ENCODE assay signal across 30 cellular contexts in the genomic region with DNA sequence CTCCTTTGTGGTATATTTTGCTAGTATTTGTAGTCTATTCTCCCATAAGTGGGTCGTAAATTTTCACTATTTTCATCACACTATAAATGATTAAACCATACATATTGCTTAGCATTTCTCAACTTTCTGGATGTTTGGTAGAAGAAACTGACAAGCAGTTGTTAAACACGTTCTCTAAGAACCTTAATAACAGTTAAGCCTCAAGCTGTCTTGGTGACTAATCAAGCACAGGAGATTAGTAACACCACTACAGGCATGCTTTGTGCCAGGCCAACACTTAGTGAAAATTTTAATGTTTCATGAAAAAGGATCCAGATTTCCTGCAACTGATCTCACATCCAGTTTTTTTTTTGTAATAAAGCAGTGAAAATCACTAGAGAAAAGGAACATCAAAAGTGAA.
DNase-seq lines count a peak whose midpoint lies in the region; ATAC-seq, FAIRE-seq and TF ChIP-seq lines count a peak whose summit lies in the region.
"Had no signal": no experiment of that assay in that cellular context is flagged by ENCODE, and none has a peak within 500 bp of the region (broad histone marks: within the 10 kb centered on the region; RNA-seq: fewer than 3 reads in every experiment).

No MANE protein-coding gene starts in this region.

- no peaks in the 10 kb centered on the region for H3K9me2 ChIP-seq in SK-N-SH

- H3K4me2 ChIP-seq in SK-N-SH = no peak overlapping the region
- H3K4me2 ChIP-seq: BLaER1 had no signal

- POLR2A ChIA-PET in SK-N-SH (lab: Yijun Ruan, JAX) = no interaction called here

- in situ Hi-C loops in GM13977 (cut with MboI; ENCODE audit: low pct_unique_long_range_greater_than_20kb, low sequenced_read_pairs, unreplicated experiment) = no loop called here

- H3K9me3 ChIP-seq in SK-N-SH = no peaks in the 10 kb centered on the region
- H3K9me3 ChIP-seq: BLaER1 had no signal

- ATAC-seq in SK-N-SH treated with all-trans-retinoic acid at 6 μM for 48 hours (no peak), GM21717 (IDR thresholded peaks at IDR 0.05; ENCODE audit: unreplicated experiment) (no peak)
- ATAC-seq: GM12878, HepG2, Panc1 had no signal

- FAIRE-seq in bronchial epithelial cell (lab: Jason Lieb, UNC) = no peak
- FAIRE-seq: GM12878, GM19239, H54, HepG2 had no signal

- 22% methylated on average over 2 of the region's 2 CpGs for WGBS in SK-N-SH (ENCODE audit: low lambda C conversion rate)

- peaks cover 0 to 5% of the 10 kb centered on the region in 2 experiments; a peak in 2 of 4 replicates for H3K4me1 ChIP-seq in SK-N-SH (ENCODE audit: control insufficient read depth in 1 of 2, insufficient read depth in 2 of 2, low read depth in 1 of 2, low read length in 1 of 2)
- H3K4me1 ChIP-seq: BLaER1 had no signal

- no peak for TF ChIP-seq RAD21 in SK-N-SH (IDR thresholded peaks at IDR 0.05; ENCODE audit: low read length)

- no peak overlapping the region; a peak in 1 of 4 replicates for H3K27ac ChIP-seq in SK-N-SH (ENCODE audit: low read depth in 2 of 2, low read length in 1 of 2)
- H3K27ac ChIP-seq: 22Rv1, BLaER1, RWPE1 had no signal

- DNase-seq in SK-N-SH (no peak), NCI-H82 treated with DMSO at 0.1 percent for 48 hours (lab: John Stamatoyannopoulos, UW; ENCODE audit: unreplicated experiment) (peak; percentile 34), bronchial epithelial cell (ENCODE audit: low read depth) (peak; percentile 43), retinal pigment epithelial cell (ENCODE audit: low read depth) (peak; percentile 88), GM13977 (ENCODE audit: low spot score) (no peak), NCI-H2196 (lab: John Stamatoyannopoulos, UW; ENCODE audit: unreplicated experiment) (no peak)
- DNase-seq: ACHN; CD4-positive, CD25-positive, alpha-beta regulatory T cell; DMS53; GDM1; Karpas-422; MV-4-11; NCI-H1105; NCI-H1436 treated with DMSO at 0.1 percent for 48 hours; NCI-H187 treated with DMSO at 0.1 percent for 48 hours; NCI-H446; NCI-H524 treated with DMSO at 0.1 percent for 48 hours; NCI-H774; SHP77 treated with DMSO at 0.1 percent for 48 hours; SW 1271 had no signal

- TF ChIP-seq CTCF in SK-N-SH (IDR thresholded peaks at IDR 0.05) (no peak), bronchial epithelial cell (IDR thresholded peaks at IDR 0.05; ENCODE audit: insufficient read depth, low read length, severe bottlenecking) (no peak), retinal pigment epithelial cell (conservative IDR thresholded peaks at IDR 0.05; ENCODE audit: low read depth, low read length) (no peak), GM13977 (IDR thresholded peaks at IDR 0.05; ENCODE audit: extremely low read depth, insufficient read depth, missing control alignments) (no peak)

- no peaks in the 10 kb centered on the region for H3K79me2 ChIP-seq in SK-N-SH (ENCODE audit: insufficient read depth)

- no peak for TF ChIP-seq EP300 in SK-N-SH (IDR thresholded peaks at IDR 0.05; ENCODE audit: borderline replicate concordance in 1 of 2, low read depth in 1 of 2, low read length in 1 of 2)

- CTCF ChIA-PET in SK-N-SH (lab: Yijun Ruan, JAX) = no interaction called here

- H3F3A ChIP-seq in SK-N-SH (replicated peaks; ENCODE audit: insufficient read depth) = peaks cover 20% of the 10 kb centered on the region

- H3K4me3 ChIP-seq in SK-N-SH (ENCODE audit: low read depth in 2 of 2, low read length in 1 of 2) (no peak overlapping the region), bronchial epithelial cell (ENCODE audit: low read depth, low read length) (no peak overlapping the region), retinal pigment epithelial cell (ENCODE audit: low read length) (no peak overlapping the region)
- H3K4me3 ChIP-seq: BLaER1, GM12878 had no signal

- no peaks in the 10 kb centered on the region for H4K20me1 ChIP-seq in SK-N-SH (ENCODE audit: insufficient read depth)
- H4K20me1 ChIP-seq: BLaER1 had no signal

- H2AFZ ChIP-seq in SK-N-SH (ENCODE audit: low read depth) = peak overlapping the region; percentile 74

- H3K9ac ChIP-seq in SK-N-SH = no peak overlapping the region
- H3K9ac ChIP-seq: BLaER1 had no signal

- H3K36me3 ChIP-seq in SK-N-SH (replicated peaks in 1 of 2; ENCODE audit: control insufficient read depth in 1 of 2, insufficient read depth in 2 of 2, low read length in 1 of 2) = no peaks in the 10 kb centered on the region
- H3K36me3 ChIP-seq in bronchial epithelial cell (ENCODE audit: control insufficient read depth, insufficient read depth, low read length) = no peaks in the 10 kb centered on the region
- H3K36me3 ChIP-seq: BLaER1 had no signal

- H3K27me3 ChIP-seq in SK-N-SH (ENCODE audit: insufficient read depth) = no peaks in the 10 kb centered on the region
- H3K27me3 ChIP-seq in bronchial epithelial cell (ENCODE audit: control insufficient read depth, insufficient read depth, low read length) = no peaks in the 10 kb centered on the region
- H3K27me3 ChIP-seq: BLaER1 had no signal

TF ChIP-seq in SK-N-SH, 30 proteins besides CTCF, POLR2A, EP300 and RAD21 (continues in another document):
- TF ChIP-seq PBX3 (IDR thresholded peaks at IDR 0.05) (no peak), TAF1 (IDR thresholded peaks at IDR 0.05; ENCODE audit: borderline replicate concordance, low read depth, low read length) (no peak), FOXJ3 (CRISPR knock-in tag; IDR thresholded peaks at IDR 0.05) (no peak), EZH2phosphoT487 (IDR thresholded peaks at IDR 0.05; ENCODE audit: borderline replicate concordance, low read depth) (no peak), GATA2 (CRISPR knock-in tag; IDR thresholded peaks at IDR 0.05) (no peak), NRF1 (IDR thresholded peaks at IDR 0.05; ENCODE audit: low read depth, low read length) (no peak)
- TF ChIP-seq, protein P1, sequence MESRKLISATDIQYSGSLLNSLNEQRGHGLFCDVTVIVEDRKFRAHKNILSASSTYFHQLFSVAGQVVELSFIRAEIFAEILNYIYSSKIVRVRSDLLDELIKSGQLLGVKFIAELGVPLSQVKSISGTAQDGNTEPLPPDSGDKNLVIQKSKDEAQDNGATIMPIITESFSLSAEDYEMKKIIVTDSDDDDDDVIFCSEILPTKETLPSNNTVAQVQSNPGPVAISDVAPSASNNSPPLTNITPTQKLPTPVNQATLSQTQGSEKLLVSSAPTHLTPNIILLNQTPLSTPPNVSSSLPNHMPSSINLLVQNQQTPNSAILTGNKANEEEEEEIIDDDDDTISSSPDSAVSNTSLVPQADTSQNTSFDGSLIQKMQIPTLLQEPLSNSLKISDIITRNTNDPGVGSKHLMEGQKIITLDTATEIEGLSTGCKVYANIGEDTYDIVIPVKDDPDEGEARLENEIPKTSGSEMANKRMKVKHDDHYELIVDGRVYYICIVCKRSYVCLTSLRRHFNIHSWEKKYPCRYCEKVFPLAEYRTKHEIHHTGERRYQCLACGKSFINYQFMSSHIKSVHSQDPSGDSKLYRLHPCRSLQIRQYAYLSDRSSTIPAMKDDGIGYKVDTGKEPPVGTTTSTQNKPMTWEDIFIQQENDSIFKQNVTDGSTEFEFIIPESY (IDR thresholded peaks at IDR 0.05; ENCODE audit: borderline replicate concordance, low read depth) = no peak

TF ChIP-seq in SK-N-SH treated with all-trans-retinoic acid at 6 μM for 48 hours, 23 proteins besides CTCF, POLR2A, EP300 and RAD21:
- TF ChIP-seq ZFP30 (CRISPR knock-in tag; IDR thresholded peaks at IDR 0.05) (no peak), ZNF8 (CRISPR knock-in tag; IDR thresholded peaks at IDR 0.05) (no peak), ZFP3 (CRISPR knock-in tag; IDR thresholded peaks at IDR 0.05) (no peak), TSHZ2 (CRISPR knock-in tag; IDR thresholded peaks at IDR 0.05) (no peak), ZNF565 (CRISPR knock-in tag; conservative IDR thresholded peaks at IDR 0.05; ENCODE audit: low read depth) (no peak), ZNF70 (CRISPR knock-in tag; IDR thresholded peaks at IDR 0.05) (no peak), ISL1 (CRISPR knock-in tag; IDR thresholded peaks at IDR 0.05) (no peak), TCF4 (CRISPR knock-in tag; IDR thresholded peaks at IDR 0.05; ENCODE audit: borderline replicate concordance) (no peak), SNAI2 (CRISPR knock-in tag; IDR thresholded peaks at IDR 0.05) (no peak), ZC3H10 (CRISPR knock-in tag; IDR thresholded peaks at IDR 0.05) (no peak)
- TF ChIP-seq, protein P2, sequence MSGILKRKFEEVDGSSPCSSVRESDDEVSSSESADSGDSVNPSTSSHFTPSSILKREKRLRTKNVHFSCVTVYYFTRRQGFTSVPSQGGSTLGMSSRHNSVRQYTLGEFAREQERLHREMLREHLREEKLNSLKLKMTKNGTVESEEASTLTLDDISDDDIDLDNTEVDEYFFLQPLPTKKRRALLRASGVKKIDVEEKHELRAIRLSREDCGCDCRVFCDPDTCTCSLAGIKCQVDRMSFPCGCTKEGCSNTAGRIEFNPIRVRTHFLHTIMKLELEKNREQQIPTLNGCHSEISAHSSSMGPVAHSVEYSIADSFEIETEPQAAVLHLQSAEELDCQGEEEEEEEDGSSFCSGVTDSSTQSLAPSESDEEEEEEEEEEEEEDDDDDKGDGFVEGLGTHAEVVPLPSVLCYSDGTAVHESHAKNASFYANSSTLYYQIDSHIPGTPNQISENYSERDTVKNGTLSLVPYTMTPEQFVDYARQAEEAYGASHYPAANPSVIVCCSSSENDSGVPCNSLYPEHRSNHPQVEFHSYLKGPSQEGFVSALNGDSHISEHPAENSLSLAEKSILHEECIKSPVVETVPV (CRISPR knock-in tag; IDR thresholded peaks at IDR 0.05) = no peak

Comparison
In these comparisons a context has a peak if more than half of its experiments do, and no peak if none do; other contexts are left out.
1. DNase-seq: peak in NCI-H82 treated with DMSO at 0.1 percent for 48 hours (single experiment), bronchial epithelial cell (single experiment) and retinal pigment epithelial cell (single experiment); none in SK-N-SH (single experiment), GM13977 (single experiment) and NCI-H2196 (single experiment).